Comparison of ENCODE assay signal across 33 cellular contexts in the genomic region with DNA sequence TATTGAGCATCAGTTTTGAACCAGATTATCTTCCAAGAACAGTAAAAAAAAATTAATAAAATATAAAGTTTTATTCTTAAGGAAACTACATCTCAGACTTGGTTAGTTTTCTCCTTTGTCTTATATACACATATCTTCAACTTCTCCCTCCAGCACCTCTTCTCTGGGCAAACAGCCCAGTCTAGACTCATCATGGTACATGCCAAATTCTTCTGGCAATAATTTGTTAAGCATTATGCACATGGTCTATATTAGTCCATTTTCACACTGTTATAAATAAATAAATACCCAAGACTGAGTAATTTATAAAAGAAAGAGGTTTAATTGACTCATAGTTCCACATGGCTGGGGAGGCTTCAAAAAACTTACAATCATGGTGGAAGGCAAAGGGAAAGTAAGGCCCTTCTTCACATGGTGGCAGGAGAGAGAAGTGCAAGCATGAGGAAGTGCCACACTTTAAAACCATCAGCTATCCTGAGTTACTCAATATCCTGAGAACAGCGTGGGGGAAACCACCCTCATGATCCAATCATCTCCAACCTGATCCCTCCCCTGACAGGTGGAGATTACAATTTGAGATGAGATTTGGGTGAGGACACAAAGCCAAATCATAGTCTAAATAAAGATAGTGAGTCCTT.
A peak's percentile ranks its signal among the peaks of the same experiment; 100 is the strongest.
DNase-seq lines count a peak whose midpoint lies in the region; ATAC-seq and TF ChIP-seq lines count a peak whose summit lies in the region.
"Had no signal": no experiment of that assay in that cellular context is flagged by ENCODE, and none has a peak within 500 bp of the region (broad histone marks: within the 10 kb centered on the region; RNA-seq: fewer than 3 reads in every experiment).

No MANE protein-coding gene starts in this region.

- H2AFZ ChIP-seq in IMR-90 (replicated peaks; ENCODE audit: low read length, poor library complexity) = no peak overlapping the region

- H2AK9ac ChIP-seq in IMR-90 (replicated peaks; ENCODE audit: low read depth, low read length, poor library complexity) = no peak overlapping the region

- H4K5ac ChIP-seq in IMR-90 (ENCODE audit: low read depth, low read length) = no peak overlapping the region

- no peak overlapping the region for H2AK5ac ChIP-seq in IMR-90 (ENCODE audit: low read depth, low read length)

- intact Hi-C loops in IMR-90 (cut with micrococcal nuclease) (no loop called here), sciatic nerve (cut with DNase I) (no loop called here)

- no TSS peak for BruUV-seq in IMR-90 (replicated peaks; lab: Mats Ljungman, UMichigan)

- no peaks in the 10 kb centered on the region for H3K4me1 Mint-ChIP-seq in T-cell
- H3K4me1 Mint-ChIP-seq: activated naive CD8-positive, alpha-beta T cell treated with anti-CD3 and anti-CD28 coated beads, Interleukin-2, amount 10 ng/mL, durations not matched to agents 7 days and 5 days; CD4-positive, alpha-beta memory T cell; mesothelial cell of epicardium; natural killer cell had no signal

- TF ChIP-seq POLR2A in IMR-90 (IDR thresholded peaks at IDR 0.05; ENCODE audit: low read depth, low read length) = no peak

- H2BK15ac ChIP-seq in IMR-90 (ENCODE audit: low read depth, low read length) = no peak overlapping the region

- no peaks in the 10 kb centered on the region for H3K36me3 ChIP-seq in IMR-90 (ENCODE audit: control insufficient read depth, insufficient read depth, low read length)
- H3K36me3 ChIP-seq: brain microvascular endothelial cell, colonic mucosa, esophagus squamous epithelium, heart left ventricle, left lung, ovary, right atrium auricular region, SJSA1, tibial artery, WERI-Rb-1 had no signal

- dilution Hi-C loops in IMR-90 (cut with HindIII; ENCODE audit: low sequenced_read_pairs, unreplicated experiment) = no loop called here

- H3K4me1 ChIP-seq in IMR-90 (ENCODE audit: control insufficient read depth, insufficient read depth, low read length) = no peaks in the 10 kb centered on the region
- H3K4me1 ChIP-seq: colonic mucosa, esophagus squamous epithelium, heart left ventricle, left lung, right atrium auricular region, SJSA1, tibial artery had no signal

- POLR2A ChIA-PET in IMR-90 (lab: Charles Lee; ENCODE audit: unreplicated experiment) (no interaction called here), T-cell (lab: Charles Lee) (no interaction called here)

- H4K8ac ChIP-seq in IMR-90 (ENCODE audit: low read depth in 2 of 2, low read length in 2 of 2) = no peak overlapping the region

- H3K4me2 ChIP-seq in IMR-90 (ENCODE audit: low read depth, low read length) = no peak overlapping the region

- no peak overlapping the region for H3K56ac ChIP-seq in IMR-90 (ENCODE audit: extremely low read depth, insufficient read depth, low read length)

- H4K91ac ChIP-seq in IMR-90 (ENCODE audit: insufficient read depth, low read depth, low read length) = no peak overlapping the region

- no peak overlapping the region for H3K27ac Mint-ChIP-seq in T-cell
- H3K27ac Mint-ChIP-seq: activated naive CD8-positive, alpha-beta T cell treated with anti-CD3 and anti-CD28 coated beads, Interleukin-2, amount 10 ng/mL, durations not matched to agents 7 days and 5 days; activated T-helper 2 cell treated with anti-CD3 and anti-CD28 coated beads, Interferon-gamma antibody, Interleukin-2, Interleukin-4, amounts not matched to agents 10 μg/mL and 5 μg/mL and 100 μg/mL, durations not matched to agents 14 hours and 24 hours and 36 hours; CD4-positive, alpha-beta memory T cell; effector memory CD8-positive, alpha-beta T cell; mesothelial cell of epicardium; natural killer cell; stimulated activated naive CD8-positive, alpha-beta T cell treated with anti-CD3 and anti-CD28 coated beads, Interleukin-15, Interleukin-2, amounts not matched to agents 100 ng/mL and 50 ng/mL, for 24 hours had no signal

- H3K18ac ChIP-seq in IMR-90 (ENCODE audit: low read depth, low read length) = no peak overlapping the region

- in situ Hi-C loops in IMR-90 (cut with MboI; ENCODE audit: low sequenced_read_pairs) (no loop called here), astrocyte of the cerebellum (cut with HindIII; ENCODE audit: low sequenced_read_pairs) (no loop called here)

- no peak overlapping the region for H3K9ac ChIP-seq in IMR-90 (ENCODE audit: low read depth, low read length)

- H3K4ac ChIP-seq in IMR-90 (ENCODE audit: low read depth, low read length) = no peak overlapping the region

- H3K79me1 ChIP-seq in IMR-90 (ENCODE audit: low read depth in 1 of 2, low read length in 2 of 2) = no peaks in the 10 kb centered on the region

- H4K20me1 ChIP-seq in IMR-90 (ENCODE audit: insufficient read depth, low read length) = no peaks in the 10 kb centered on the region

- H3K9me3 Mint-ChIP-seq in T-cell = peaks cover 0 to 4% (median 4%) of the 10 kb centered on the region in 3 donors
- H3K9me3 Mint-ChIP-seq: activated naive CD8-positive, alpha-beta T cell treated with anti-CD3 and anti-CD28 coated beads, Interleukin-2, amount 10 ng/mL, durations not matched to agents 7 days and 5 days; activated T-helper 2 cell treated with anti-CD3 and anti-CD28 coated beads, Interferon-gamma antibody, Interleukin-2, Interleukin-4, amounts not matched to agents 10 μg/mL and 5 μg/mL and 100 μg/mL, durations not matched to agents 14 hours and 24 hours and 36 hours had no signal

- ATAC-seq in IMR-90 (ENCODE audit: low read depth) (no peak), T-cell (replicated peaks in 1 of 4) (no peak), sciatic nerve (no peak)
- ATAC-seq in stimulated activated naive CD8-positive, alpha-beta T cell treated with anti-CD3 and anti-CD28 coated beads, Interleukin-15, Interleukin-2, amounts not matched to agents 100 U/mL and 50 U/mL, for 24 hours = no peak
- ATAC-seq: effector memory CD8-positive, alpha-beta T cell; heart left ventricle; left lung; natural killer cell; Panc1 had no signal

- H3K23ac ChIP-seq in IMR-90 (ENCODE audit: low read depth, low read length) = no peak overlapping the region

- no peaks in the 10 kb centered on the region for H3K36me3 Mint-ChIP-seq in T-cell
- H3K36me3 Mint-ChIP-seq: activated naive CD8-positive, alpha-beta T cell treated with anti-CD3 and anti-CD28 coated beads, Interleukin-2, amount 10 ng/mL, durations not matched to agents 7 days and 5 days; CD4-positive, alpha-beta memory T cell; mesothelial cell of epicardium; natural killer cell had no signal

- peak; percentile 8 for DNase-seq in GM03348 (ENCODE audit: low spot score)
- peak; percentile 1 for DNase-seq in IMR-90
- DNase-seq in astrocyte of the cerebellum (ENCODE audit: low read depth) = peak; percentile 49
- peak; percentile 2 for DNase-seq in foreskin melanocyte
- no peak for DNase-seq in NCI-H1092 treated with DMSO at 0.1 percent for 48 hours (lab: John Stamatoyannopoulos, UW)
- DNase-seq in stimulated activated naive CD8-positive, alpha-beta T cell treated with anti-CD3 and anti-CD28 coated beads, Interleukin-15, Interleukin-2, amounts not matched to agents 100 U/mL and 50 U/mL, for 24 hours = no peak
- DNase-seq in T-cell = no peak
- DNase-seq in sciatic nerve (ENCODE audit: low spot score) = no peak
- DNase-seq: activated CD8-positive, alpha-beta memory T cell treated with anti-CD3 and anti-CD28 coated beads, Interleukin-2, amount 50 U/mL, for 4 hours; activated naive CD8-positive, alpha-beta T cell treated with anti-CD3 and anti-CD28 coated beads, Interleukin-2, amount 10 ng/mL, durations not matched to agents 7 days and 5 days; brain microvascular endothelial cell; CD4-positive, alpha-beta memory T cell; colonic mucosa; DMS153; effector memory CD8-positive, alpha-beta T cell; esophagus squamous epithelium; heart left ventricle; left lung; natural killer cell; NCI-H187 treated with DMSO at 0.1 percent for 48 hours; NK-92 treated with Interleukin-12 subunit alpha and Interleukin-12 subunit beta, amount 100 ng/mL, for 24 hours; ovary; stimulated activated CD4-positive, alpha-beta T cell treated with anti-CD3 and anti-CD28 coated beads, Interleukin-12 subunit alpha, Interleukin-12 subunit beta, amount 100 ng/mL, for 4 hours; stimulated activated CD4-positive, alpha-beta T cell treated with anti-CD3 and anti-CD28 coated beads, Interleukin-4, amount 100 ng/mL, for 4 hours; T-helper 2 cell; tibial artery; WERI-Rb-1 had no signal

- H2BK5ac ChIP-seq in IMR-90 (ENCODE audit: low read depth, low read length, poor library complexity, severe bottlenecking) = no peak overlapping the region

- CTCF ChIA-PET in IMR-90 (lab: Yijun Ruan, JAX) (no interaction called here), T-cell (lab: Charles Lee) (no interaction called here)

- no peaks in the 10 kb centered on the region for H3K9me3 ChIP-seq in IMR-90 (ENCODE audit: control insufficient read depth, insufficient read depth, low read length)
- H3K9me3 ChIP-seq: colonic mucosa, esophagus squamous epithelium, heart left ventricle, left lung, ovary, right atrium auricular region, SJSA1, tibial artery had no signal

- no peak for TF ChIP-seq CTCF in IMR-90 (conservative IDR thresholded peaks at IDR 0.05; ENCODE audit: low read depth, low read length)
- TF ChIP-seq CTCF in astrocyte of the cerebellum (IDR thresholded peaks at IDR 0.05; ENCODE audit: low read depth, low read length, missing control alignments) = no peak

- no peak overlapping the region for H2BK120ac ChIP-seq in IMR-90 (ENCODE audit: low read depth, low read length)

- no peak overlapping the region for H3K4me3 ChIP-seq in IMR-90 (ENCODE audit: insufficient read depth, low read depth, low read length)
- no peak overlapping the region for H3K4me3 ChIP-seq in astrocyte of the cerebellum (ENCODE audit: low read depth, low read length)
- H3K4me3 ChIP-seq: colonic mucosa, esophagus squamous epithelium, heart left ventricle, left lung, ovary, right atrium auricular region, SJSA1, tibial artery had no signal

- no peak overlapping the region for H3K27ac ChIP-seq in IMR-90 (ENCODE audit: insufficient read depth, low read length)
- H3K27ac ChIP-seq: brain microvascular endothelial cell, colonic mucosa, esophagus squamous epithelium, heart left ventricle, left lung, ovary, right atrium auricular region, SJSA1, tibial artery, WERI-Rb-1 had no signal

- no peak overlapping the region for H3K4me3 Mint-ChIP-seq in T-cell
- H3K4me3 Mint-ChIP-seq: activated naive CD8-positive, alpha-beta T cell treated with anti-CD3 and anti-CD28 coated beads, Interleukin-2, amount 10 ng/mL, durations not matched to agents 7 days and 5 days; CD4-positive, alpha-beta memory T cell; effector memory CD8-positive, alpha-beta T cell; mesothelial cell of epicardium; natural killer cell; stimulated activated naive CD8-positive, alpha-beta T cell treated with anti-CD3 and anti-CD28 coated beads, Interleukin-15, Interleukin-2, amounts not matched to agents 100 ng/mL and 50 ng/mL, for 24 hours had no signal

- no peaks in the 10 kb centered on the region for H3K9me1 ChIP-seq in IMR-90 (ENCODE audit: insufficient read depth, low read length)

- no peak for TF ChIP-seq RAD21 in IMR-90 (IDR thresholded peaks at IDR 0.05; ENCODE audit: low read length)

- no peaks in the 10 kb centered on the region for H3K27me3 Mint-ChIP-seq in T-cell
- H3K27me3 Mint-ChIP-seq: activated naive CD8-positive, alpha-beta T cell treated with anti-CD3 and anti-CD28 coated beads, Interleukin-2, amount 10 ng/mL, durations not matched to agents 7 days and 5 days; CD4-positive, alpha-beta memory T cell; effector memory CD8-positive, alpha-beta T cell had no signal

- H3K27me3 ChIP-seq in IMR-90 (ENCODE audit: control insufficient read depth, insufficient read depth, low read length) = no peaks in the 10 kb centered on the region
- H3K27me3 ChIP-seq: brain microvascular endothelial cell, colonic mucosa, esophagus squamous epithelium, heart left ventricle, left lung, ovary, right atrium auricular region, SJSA1, tibial artery had no signal

- no peak overlapping the region for H3K14ac ChIP-seq in IMR-90 (replicated peaks; ENCODE audit: low read depth, low read length)

- H2BK20ac ChIP-seq in IMR-90 (ENCODE audit: low read depth, low read length) = no peak overlapping the region

- no CpG with 5 or more reads among the region's 1 CpG for WGBS in IMR-90 (ENCODE audit: extremely low coverage in 2 of 2, insufficient read length in 1 of 2), 2 experiments

Comparison
In these comparisons a context has a peak if more than half of its experiments do, and no peak if none do; other contexts are left out.
1. DNase-seq: peak in GM03348 (single experiment), IMR-90 (single experiment), astrocyte of the cerebellum (single experiment) and foreskin melanocyte (single experiment); none in NCI-H1092 treated with DMSO at 0.1 percent for 48 hours (single experiment), stimulated activated naive CD8-positive, alpha-beta T cell treated with anti-CD3 and anti-CD28 coated beads, Interleukin-15, Interleukin-2, amounts not matched to agents 100 U/mL and 50 U/mL, for 24 hours (single experiment), T-cell (0 of 34) and sciatic nerve (single experiment).